8 cellular contexts compared by ENCODE assay signal in the genomic region with DNA sequence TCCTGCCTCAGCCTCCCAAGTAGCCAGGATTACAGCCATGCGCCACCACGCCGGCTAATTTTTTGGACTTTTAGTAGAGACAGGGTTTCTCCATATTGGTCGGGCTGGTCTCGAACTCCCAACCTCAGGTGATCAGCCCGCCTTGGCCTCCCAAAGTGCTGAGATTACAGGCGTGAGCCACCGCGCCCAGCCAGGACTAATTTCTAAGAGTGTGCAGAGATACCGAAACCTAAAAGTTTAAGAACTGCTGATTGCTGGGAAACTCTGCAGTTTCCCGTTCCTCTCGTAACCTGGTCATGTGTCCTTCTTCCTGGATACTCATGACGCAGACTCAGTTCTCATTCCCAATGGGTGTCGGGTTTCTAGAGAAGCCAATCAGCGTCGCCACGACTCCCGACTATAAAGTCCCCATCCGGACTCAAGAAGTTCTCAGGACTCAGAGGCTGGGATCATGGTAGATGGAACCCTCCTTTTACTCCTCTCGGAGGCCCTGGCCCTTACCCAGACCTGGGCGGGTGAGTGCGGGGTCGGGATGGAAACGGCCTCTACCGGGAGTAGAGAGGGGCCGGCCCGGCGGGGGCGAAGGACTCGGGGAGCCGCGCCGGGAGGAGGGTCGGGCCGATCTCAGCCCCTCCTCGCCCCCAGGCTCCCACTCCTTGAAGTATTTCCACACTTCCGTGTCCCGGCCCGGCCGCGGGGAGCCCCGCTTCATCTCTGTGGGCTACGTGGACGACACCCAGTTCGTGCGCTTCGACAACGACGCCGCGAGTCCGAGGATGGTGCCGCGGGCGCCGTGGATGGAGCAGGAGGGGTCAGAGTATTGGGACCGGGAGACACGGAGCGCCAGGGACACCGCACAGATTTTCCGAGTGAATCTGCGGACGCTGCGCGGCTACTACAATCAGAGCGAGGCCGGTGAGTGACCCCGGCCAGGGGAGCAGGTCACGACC. TPM values are rescaled to one million over a fixed set of nuclear protein-coding genes. Genes with fewer than 3 reads are reported as not detected.
DNase-seq lines count a peak whose midpoint lies in the region; TF ChIP-seq lines count a peak whose summit lies in the region.

A gene (plus strand): TSS at position 429 of the 950 bp plus-strand sequence. CDS start 23 bp downstream, at position 452.

- H3K9ac ChIP-seq in ES-I3 (ENCODE audit: low read depth, low read length) (peak within 1 kb of the TSS; percentile 77), SK-N-MC (ENCODE audit: insufficient read length) (peak within 1 kb of the TSS; percentile 77)

- peaks cover 5% of the 10 kb centered on the region; the same call in 1 of the 2 replicates for H3K36me3 ChIP-seq in ES-I3 (ENCODE audit: insufficient read depth, low read length)
- peaks cover 16% of the 10 kb centered on the region for H3K36me3 ChIP-seq in H7 (replicated peaks; ENCODE audit: control insufficient read depth, insufficient read depth, low read length)
- no peaks in the 10 kb centered on the region for H3K36me3 ChIP-seq in MG63
- peaks cover 4% of the 10 kb centered on the region for H3K36me3 ChIP-seq in SK-N-MC (ENCODE audit: insufficient read depth, low read length)
- H3K36me3 ChIP-seq in suprapubic skin, result peaks cover 43% of the 10 kb centered on the region

- no peaks in the 10 kb centered on the region for H3K9me3 ChIP-seq in ES-I3 (ENCODE audit: control insufficient read depth, insufficient read depth, low read length)
- H3K9me3 ChIP-seq in MG63, result no peaks in the 10 kb centered on the region
- H3K9me3 ChIP-seq in SK-N-MC (ENCODE audit: low read depth, low read length), result no peaks in the 10 kb centered on the region
- no peaks in the 10 kb centered on the region for H3K9me3 ChIP-seq in suprapubic skin

- DNase-seq in H7 (peak; percentile 92), MG63 (peak; percentile 75), SK-N-MC (ENCODE audit: low read depth, low spot score) (peak; percentile 97), globus pallidus (ENCODE audit: low spot score) (peak; percentile 94), nucleus accumbens (lab: John Stamatoyannopoulos, UW) (peak in 53 of 56 donors; percentile 21 to 92 (median 72)), suprapubic skin (ENCODE audit: low spot score in 2 of 2) (peak; percentile 96 to 97)
- DNase-seq in activated naive CD4-positive, alpha-beta T cell treated with anti-CD3 and anti-CD28 coated beads, Interleukin-2, amount 50 U/mL, for 16 hours, result peak; percentile 85

- H3K4me1 ChIP-seq in ES-I3 (ENCODE audit: insufficient read depth, low read length) (0 out of 2 replicates have a peak, but pooled peaks cover 2% of the 10 kb centered on the region), suprapubic skin (peaks cover 39% of the 10 kb centered on the region)

- no peak within 1 kb of the TSS for H3K27ac ChIP-seq in SK-N-MC
- peak within 1 kb of the TSS; percentile 100 for H3K27ac ChIP-seq in suprapubic skin

- no peak for TF ChIP-seq EP300 in suprapubic skin (IDR thresholded peaks at IDR 0.05)

- WGBS in suprapubic skin, result 6% methylated on average over 42 of the region's 69 CpGs

- TF ChIP-seq CTCF in suprapubic skin (IDR thresholded peaks at IDR 0.05), result no peak

- TF ChIP-seq POLR2A in suprapubic skin (IDR thresholded peaks at IDR 0.05), result peak; percentile 99 to 100

- H3K4me3 ChIP-seq in H7 (ENCODE audit: insufficient read depth, low read depth, low read length), result peak within 1 kb of the TSS; percentile 93
- H3K4me3 ChIP-seq in MG63, result peak within 1 kb of the TSS; percentile 59
- peak within 1 kb of the TSS; percentile 96 for H3K4me3 ChIP-seq in SK-N-MC
- peak within 1 kb of the TSS; percentile 99 for H3K4me3 ChIP-seq in suprapubic skin

- H3K27me3 ChIP-seq in H7 (ENCODE audit: control insufficient read depth, insufficient read depth, low read length) (peaks cover 1% of the 10 kb centered on the region; the same call in 1 of the 2 replicates), MG63 (no peaks in the 10 kb centered on the region), suprapubic skin (no peaks in the 10 kb centered on the region)

RNA-seq across cellular contexts. Expression of the gene that starts here (rescaled TPM):
- total RNA-seq in H7 (2014; rRNA removed; shearing (Covaris generic)), result 45.8 and 61.9 TPM in 2 replicates
- total RNA-seq in MG63 (2014; rRNA removed; shearing (Covaris generic); ENCODE audit: low replicate concordance), result 25.6 and 28.9 TPM in 2 replicates
- total RNA-seq in suprapubic skin, result 100 to 1,000 TPM; 496 to 771 (median 601) TPM
